ENCODE assay signal across 16 cellular contexts in genomic region chr14:31391977-31392503, GRCh38. TPM values are rescaled to one million over a fixed set of nuclear protein-coding genes. Genes with fewer than 3 reads are reported as not detected.
DNase-seq lines count a peak whose midpoint lies in the region; ATAC-seq, FAIRE-seq and TF ChIP-seq lines count a peak whose summit lies in the region.
"Had no signal": no experiment of that assay in that cellular context is flagged by ENCODE, and none has a peak within 500 bp of the region (broad histone marks: within the 10 kb centered on the region; RNA-seq: fewer than 3 reads in every experiment).

No MANE protein-coding gene starts in this region.

- H3K79me2 ChIP-seq in HepG2 (ENCODE audit: insufficient read depth, low read length): no peaks in the 10 kb centered on the region

- no peak for FAIRE-seq in HepG2 (lab: Jason Lieb, UNC)
- FAIRE-seq: GM12891, GM19239 had no signal

- H3K27me3 ChIP-seq in HepG2 (ENCODE audit: control insufficient read depth in 1 of 2, insufficient read depth in 2 of 2, low read length in 2 of 2) (no peaks in the 10 kb centered on the region), right lobe of liver (no peaks in the 10 kb centered on the region)
- H3K27me3 ChIP-seq: BLaER1 treated with 17β-estradiol and CSF1 and Interleukin-3, amounts not matched to agents 10 nM and 100 nM had no signal

- H3K27ac ChIP-seq in HepG2 (ENCODE audit: extremely low read length, insufficient read depth, low read length) (no peak overlapping the region), right lobe of liver (no peak overlapping the region)
- H3K27ac ChIP-seq: BLaER1 treated with 17β-estradiol and CSF1 and Interleukin-3, amounts not matched to agents 10 nM and 100 nM; GM23248 had no signal

- H2AFZ ChIP-seq in HepG2 (ENCODE audit: low read length): no peak overlapping the region
- H2AFZ ChIP-seq: GM23248 had no signal

- peak overlapping the region; percentile 18 for H3K27ac Mint-ChIP-seq in activated T-helper 1 cell treated with anti-CD3 and anti-CD28 coated beads, Interleukin-12 subunit alpha, Interleukin-12 subunit beta, Interleukin-2, Interleukin-4 antibody, amounts not matched to agents 30 ng/mL and 10 ng/mL and 1 ng/mL, durations not matched to agents 14 hours and 24 hours and 36 hours
- H3K27ac Mint-ChIP-seq: B cell; CD8-positive, alpha-beta T cell had no signal

- no TSS peak for BruUV-seq in HepG2 (replicated peaks; lab: Mats Ljungman, UMichigan)

- no peak for DNase-seq in HepG2 (ENCODE audit: low spot score)
- no peak for DNase-seq in right lobe of liver
- DNase-seq in Jurkat, Clone E6-1 (ENCODE audit: low read depth, low spot score): peak; percentile 30
- DNase-seq in activated T-helper 1 cell treated with anti-CD3 and anti-CD28 coated beads, Interleukin-12 subunit alpha, Interleukin-12 subunit beta, Interleukin-2, Interleukin-4 antibody, amounts not matched to agents 30 ng/mL and 10 ng/mL and 1 ng/mL, durations not matched to agents 14 hours and 24 hours and 36 hours (ENCODE audit: low spot score): no peak
- no peak for DNase-seq in DMS 273 (lab: John Stamatoyannopoulos, UW; ENCODE audit: unreplicated experiment)
- DNase-seq in KBM-7: no peak
- DNase-seq: Calu3; CD8-positive, alpha-beta T cell; DMS 273 treated with DMSO at 0.1 percent for 48 hours; DMS53; GM23248 had no signal

- H3K4me1 ChIP-seq in HepG2 (ENCODE audit: insufficient read depth, low read length): no peaks in the 10 kb centered on the region
- H3K4me1 ChIP-seq in right lobe of liver: no peaks in the 10 kb centered on the region
- H3K4me1 ChIP-seq: BLaER1 treated with 17β-estradiol and CSF1 and Interleukin-3, amounts not matched to agents 10 nM and 100 nM; HAP-1 had no signal

- TF ChIP-seq EP300 in HepG2 (IDR thresholded peaks at IDR 0.05; ENCODE audit: low read depth in 2 of 2, low read length in 2 of 2) (no peak), HepG2 (CRISPR knock-in tag; IDR thresholded peaks at IDR 0.05; ENCODE audit: borderline replicate concordance) (no peak)

- ATAC-seq in HepG2 (no peak), right lobe of liver (no peak)
- ATAC-seq: CD8-positive, alpha-beta T cell had no signal

- peaks cover 41% of the 10 kb centered on the region for H3K4me1 Mint-ChIP-seq in activated T-helper 1 cell treated with anti-CD3 and anti-CD28 coated beads, Interleukin-12 subunit alpha, Interleukin-12 subunit beta, Interleukin-2, Interleukin-4 antibody, amounts not matched to agents 30 ng/mL and 10 ng/mL and 1 ng/mL, durations not matched to agents 14 hours and 24 hours and 36 hours (ENCODE audit: low read depth)
- H3K4me1 Mint-ChIP-seq: B cell had no signal

- peaks cover 13% of the 10 kb centered on the region for H3K36me3 Mint-ChIP-seq in activated T-helper 1 cell treated with anti-CD3 and anti-CD28 coated beads, Interleukin-12 subunit alpha, Interleukin-12 subunit beta, Interleukin-2, Interleukin-4 antibody, amounts not matched to agents 30 ng/mL and 10 ng/mL and 1 ng/mL, durations not matched to agents 14 hours and 24 hours and 36 hours (ENCODE audit: low read depth)

- H3K9me3 ChIP-seq in HepG2 (ENCODE audit: low read length): no peaks in the 10 kb centered on the region
- no peaks in the 10 kb centered on the region for H3K9me3 ChIP-seq in right lobe of liver
- H3K9me3 ChIP-seq: BLaER1 treated with 17β-estradiol and CSF1 and Interleukin-3, amounts not matched to agents 10 nM and 100 nM; HAP-1 had no signal

- H3K4me3 ChIP-seq in HepG2 (replicated peaks in 1 of 3; ENCODE audit: insufficient read depth in 1 of 3, low read depth in 2 of 3, low read length in 3 of 3) (no peak overlapping the region), right lobe of liver (no peak overlapping the region)
- no peak overlapping the region for H3K4me3 ChIP-seq in Jurkat, Clone E6-1 (ENCODE audit: low read length)
- H3K4me3 ChIP-seq: BLaER1 treated with 17β-estradiol and CSF1 and Interleukin-3, amounts not matched to agents 10 nM and 100 nM; GM23248; HAP-1 had no signal

- POLR2A ChIA-PET in HepG2 (lab: Yijun Ruan, JAX): interaction anchor here (7.8 kb wide), 1 partner anchor 28 kb away, joined by 42 read pairs; the partner anchor contains the start of gene HEATR5A

- no peaks in the 10 kb centered on the region for H3K27me3 Mint-ChIP-seq in activated T-helper 1 cell treated with anti-CD3 and anti-CD28 coated beads, Interleukin-12 subunit alpha, Interleukin-12 subunit beta, Interleukin-2, Interleukin-4 antibody, amounts not matched to agents 30 ng/mL and 10 ng/mL and 1 ng/mL, durations not matched to agents 14 hours and 24 hours and 36 hours (ENCODE audit: insufficient read depth)
- H3K27me3 Mint-ChIP-seq: B cell had no signal

- intact Hi-C loops in HepG2 (cut with micrococcal nuclease; ENCODE audit: unreplicated experiment) (no loop called here), right lobe of liver (cut with DNase I) (no loop called here)
- intact Hi-C loops in activated T-helper 1 cell treated with anti-CD3 and anti-CD28 coated beads, Interleukin-12 subunit alpha, Interleukin-12 subunit beta, Interleukin-2, Interleukin-4 antibody, amounts not matched to agents 30 ng/mL and 10 ng/mL and 1 ng/mL, durations not matched to agents 14 hours and 24 hours and 36 hours (cut with micrococcal nuclease): no loop called here

- H4K20me1 ChIP-seq in HepG2 (ENCODE audit: insufficient read depth, low read length): no peaks in the 10 kb centered on the region
- H4K20me1 ChIP-seq: BLaER1 treated with 17β-estradiol and CSF1 and Interleukin-3, amounts not matched to agents 10 nM and 100 nM had no signal

- H3K36me3 ChIP-seq in HepG2 (replicated peaks in 1 of 2; ENCODE audit: control insufficient read depth in 1 of 2, insufficient read depth in 2 of 2, low read length in 2 of 2): peaks cover 3 to 19% of the 10 kb centered on the region in 2 experiments; a peak in 3 of 5 replicates
- H3K36me3 ChIP-seq in right lobe of liver: peaks cover 0 to 21% (median 0%) of the 10 kb centered on the region in 4 donors

- no peak overlapping the region for H3K4me2 ChIP-seq in HepG2 (ENCODE audit: low read depth, low read length)
- H3K4me2 ChIP-seq: BLaER1 treated with 17β-estradiol and CSF1 and Interleukin-3, amounts not matched to agents 10 nM and 100 nM had no signal

- H3K4me3 Mint-ChIP-seq in activated T-helper 1 cell treated with anti-CD3 and anti-CD28 coated beads, Interleukin-12 subunit alpha, Interleukin-12 subunit beta, Interleukin-2, Interleukin-4 antibody, amounts not matched to agents 30 ng/mL and 10 ng/mL and 1 ng/mL, durations not matched to agents 14 hours and 24 hours and 36 hours: no peak overlapping the region
- H3K4me3 Mint-ChIP-seq: B cell; CD8-positive, alpha-beta T cell had no signal

- CTCF ChIA-PET in HepG2 (lab: Yijun Ruan, JAX; ENCODE audit: low intra/inter-chr PET ratio, low total read pairs): no interaction called here

- TF ChIP-seq POLR2A in HepG2 (IDR thresholded peaks at IDR 0.05; ENCODE audit: insufficient read depth in 1 of 2, low read depth in 2 of 2, low read length in 2 of 2): no peak
- TF ChIP-seq POLR2A in right lobe of liver (IDR thresholded peaks at IDR 0.05): no peak

- peaks cover 5% of the 10 kb centered on the region for H3K9me3 Mint-ChIP-seq in activated T-helper 1 cell treated with anti-CD3 and anti-CD28 coated beads, Interleukin-12 subunit alpha, Interleukin-12 subunit beta, Interleukin-2, Interleukin-4 antibody, amounts not matched to agents 30 ng/mL and 10 ng/mL and 1 ng/mL, durations not matched to agents 14 hours and 24 hours and 36 hours
- H3K9me3 Mint-ChIP-seq: CD8-positive, alpha-beta T cell had no signal

- TF ChIP-seq RAD21 in HepG2 (CRISPR knock-in tag; IDR thresholded peaks at IDR 0.05): no peak

- H3K9ac ChIP-seq in HepG2 (ENCODE audit: insufficient read depth, low read depth, low read length): no peak overlapping the region
- H3K9ac ChIP-seq: BLaER1 treated with 17β-estradiol and CSF1 and Interleukin-3, amounts not matched to agents 10 nM and 100 nM; GM23248 had no signal

- in situ Hi-C loops in HepG2 (cut with HindIII; ENCODE audit: extremely low pct_ligation_motif_present, low pct_unique_long_range_greater_than_20kb): no loop called here
- in situ Hi-C loops in KBM-7 (cut with MboI; ENCODE audit: low pct_unique_long_range_greater_than_20kb, low sequenced_read_pairs): no loop called here

- TF ChIP-seq CTCF in HepG2 (CRISPR knock-in tag; IDR thresholded peaks at IDR 0.05) (no peak), right lobe of liver (IDR thresholded peaks at IDR 0.05) (no peak)

TF ChIP-seq in HepG2, 621 proteins besides CTCF, POLR2A, EP300 and RAD21 (continues in another document):
- TF ChIP-seq ATF1 (CRISPR knock-in tag; IDR thresholded peaks at IDR 0.05) (no peak), ATF7 (IDR thresholded peaks at IDR 0.05) (peak; percentile 84), ATF7 (CRISPR knock-in tag; IDR thresholded peaks at IDR 0.05) (no peak)

RNA-seq across cellular contexts. Expression of gene HEATR5A, which starts 28.3 kb away (rescaled TPM):
- total RNA-seq in HepG2 (2016; rRNA removed; fragmentation: Illumina TruSeq; extraction: Trizol) (105 and 172 TPM in 2 replicates), right lobe of liver (10 to 100 TPM; 13.2 to 20.8 (median 17.6) TPM)
- 20.4 and 21.9 TPM in 2 replicates for total RNA-seq in HepG2 (2016; cell fraction: cytosol; rRNA removed; fragmentation: Illumina TruSeq; extraction: Trizol; ENCODE audit: low read depth)
- total RNA-seq in HepG2 (2016; cell fraction: insoluble cytoplasmic fraction; rRNA removed; fragmentation: Illumina TruSeq; extraction: Trizol): 101 and 173 TPM in 2 replicates
- 25.0 and 28.4 TPM in 2 replicates for total RNA-seq in HepG2 (2016; cell fraction: membrane; rRNA removed; fragmentation: Illumina TruSeq; extraction: Trizol)
- total RNA-seq in HepG2 (2016; cell fraction: nucleus; rRNA removed; fragmentation: Illumina TruSeq; extraction: Trizol): 106 and 117 TPM in 2 replicates
- 35.4 and 36.4 TPM in 2 replicates for polyA plus RNA-seq in HepG2 (2011; rRNA removed)
- 18.7 and 28.7 TPM in 2 replicates for polyA plus RNA-seq in HepG2 (2011; cell fraction: cytosol; rRNA removed)
- polyA plus RNA-seq in HepG2 (2011; cell fraction: nucleus; rRNA removed): 17.1 and 21.5 TPM in 2 replicates
- polyA plus RNA-seq in HepG2 (2012): 36.1 and 45.9 TPM in 2 replicates
- 7.9 and 8.6 TPM in 2 replicates for polyA plus RNA-seq in HepG2 (2016; cell fraction: cytosol; fragmentation: Illumina TruSeq; extraction: Trizol; ENCODE audit: low read depth)
- 69.4 and 72.9 TPM in 2 replicates for polyA plus RNA-seq in HepG2 (2016; cell fraction: insoluble cytoplasmic fraction; fragmentation: Illumina TruSeq; extraction: Trizol; ENCODE audit: low read depth)
- polyA plus RNA-seq in HepG2 (2016; cell fraction: membrane; fragmentation: Illumina TruSeq; extraction: Trizol; ENCODE audit: low read depth): 11.9 and 12.6 TPM in 2 replicates
- 46.2 and 49.9 TPM in 2 replicates for polyA plus RNA-seq in HepG2 (2016; cell fraction: nucleus; fragmentation: Illumina TruSeq; extraction: Trizol; ENCODE audit: insufficient read depth, low read depth)
- polyA minus RNA-seq in HepG2 (2011; rRNA and poly(A)+ RNA removed; ENCODE audit: low replicate concordance): 118 and 198 TPM in 2 replicates
- polyA minus RNA-seq in HepG2 (2011; cell fraction: cytosol; rRNA and poly(A)+ RNA removed): 44.9 and 53.1 TPM in 2 replicates
- 106 and 121 TPM in 2 replicates for polyA minus RNA-seq in HepG2 (2011; cell fraction: nucleus; rRNA and poly(A)+ RNA removed)
- 8.7 TPM for polyA plus RNA-seq in Jurkat, Clone E6-1 (2012; ENCODE audit: insufficient read depth, insufficient read length)
- total RNA-seq in activated T-helper 1 cell treated with anti-CD3 and anti-CD28 coated beads, Interleukin-12 subunit alpha, Interleukin-12 subunit beta, Interleukin-2, Interleukin-4 antibody, amounts not matched to agents 30 ng/mL and 10 ng/mL and 1 ng/mL, durations not matched to agents 14 hours and 24 hours and 36 hours: 26.4 and 31.0 TPM in 2 replicates
